In genomic region chr6:41073203-41073967, GRCh38 we compare ENCODE assay signal across 8 cellular contexts. TPM values are rescaled to one million over a fixed set of nuclear protein-coding genes. Genes with fewer than 3 reads are reported as not detected.
DNase-seq lines count a peak whose midpoint lies in the region; FAIRE-seq lines count a peak whose summit lies in the region.

No MANE protein-coding gene starts in this region.

- DNase-seq in EL (peak; percentile 81), GOT3 (lab: John Stamatoyannopoulos, UW) (peak; percentile 14), M059J (ENCODE audit: low read depth) (peak; percentile 86), SJSA1 (ENCODE audit: low read depth in 1 of 2, low spot score in 2 of 2) (peak; percentile 79 to 88), frontal cortex (ENCODE audit: low spot score in 2 of 2) (peak; percentile 56 to 60), nucleus accumbens (lab: John Stamatoyannopoulos, UW) (peak in 52 of 56 donors; percentile 17 to 80 (median 57)), superior temporal gyrus (ENCODE audit: extremely low spot score) (peak; percentile 34)
- peak; percentile 82 for DNase-seq in activated naive CD4-positive, alpha-beta T cell treated with Interleukin-2 at 50 U/mL for 16 hours

- H3K9me3 ChIP-seq in SJSA1 (replicated peaks): no peaks in the 10 kb centered on the region

- peak overlapping the region; percentile 76 for H3K4me3 ChIP-seq in SJSA1

- H3K27ac ChIP-seq in SJSA1: peak overlapping the region; percentile 79

- H3K27me3 ChIP-seq in SJSA1 (replicated peaks): no peaks in the 10 kb centered on the region

- H3K36me3 ChIP-seq in SJSA1: peaks cover 6% of the 10 kb centered on the region

- H3K4me1 ChIP-seq in SJSA1 (replicated peaks): peaks cover 6% of the 10 kb centered on the region

- no peak for FAIRE-seq in frontal cortex (lab: Jason Lieb, UNC)

RNA-seq across cellular contexts. Expression of gene NFYA, which starts 0.6 kb away (rescaled TPM):
- total RNA-seq in M059J (2014; rRNA removed; shearing (Covaris generic)): 9.4 and 19.2 TPM in 2 replicates
- total RNA-seq in SJSA1 (2014; rRNA removed; shearing (Covaris generic)): 6.5 and 14.9 TPM in 2 replicates
- total RNA-seq in frontal cortex: 34.6 TPM

RNA-seq across cellular contexts. Expression of gene OARD1, which starts 1.2 kb away (rescaled TPM):
- 17.7 and 23.0 TPM in 2 replicates for total RNA-seq in M059J (2014; rRNA removed; shearing (Covaris generic))
- total RNA-seq in SJSA1 (2014; rRNA removed; shearing (Covaris generic)): 9.5 and 12.9 TPM in 2 replicates
- 6.9 TPM for total RNA-seq in frontal cortex

RNA-seq across cellular contexts. Expression of gene APOBEC2, which starts 20.4 kb away (rescaled TPM):
- not detected in 2 replicates for total RNA-seq in M059J (2014; rRNA removed; shearing (Covaris generic))
- total RNA-seq in SJSA1 (2014; rRNA removed; shearing (Covaris generic)): not detected in 2 replicates
- total RNA-seq in frontal cortex: not detected

RNA-seq across cellular contexts. Expression of gene TSPO2, which starts 31.1 kb away (rescaled TPM):
- total RNA-seq in M059J (2014; rRNA removed; shearing (Covaris generic)): not detected in 2 replicates
- total RNA-seq in SJSA1 (2014; rRNA removed; shearing (Covaris generic)): not detected in 2 replicates
- 0.82 TPM for total RNA-seq in frontal cortex

RNA-seq across cellular contexts. Expression of gene UNC5CL, which starts 34.4 kb away (rescaled TPM):
- total RNA-seq in M059J (2014; rRNA removed; shearing (Covaris generic)): 0.02 and 0.20 TPM in 2 replicates
- total RNA-seq in SJSA1 (2014; rRNA removed; shearing (Covaris generic)): 0.47 TPM in 1 of 2 replicates, not detected in the other
- total RNA-seq in frontal cortex: under 0.01 TPM

Comparison
In these comparisons a context has a peak if more than half of its experiments do, and no peak if none do; other contexts are left out.
1. Peak in every context shown above with its lines: DNase-seq, H3K4me3 ChIP-seq and H3K27ac ChIP-seq.
2. DNase-seq: peak in every context shown above with its lines; median percentile 86 in M059J; 84 in SJSA1; 82 in activated naive CD4-positive, alpha-beta T cell treated with Interleukin-2 at 50 U/mL for 16 hours; 81 in EL; 58 in frontal cortex; 57 in nucleus accumbens; 34 in superior temporal gyrus; 14 in GOT3.